ENCODE assay signal across 16 cellular contexts in genomic region chr14:61645247-61645646, GRCh38.
"Had no signal": no experiment of that assay in that cellular context is flagged by ENCODE, and none has a peak within 500 bp of the region (broad histone marks: within the 10 kb centered on the region; RNA-seq: fewer than 3 reads in every experiment).

No MANE protein-coding gene starts in this region.

- H3K36me3 ChIP-seq: brain microvascular endothelial cell, cardiac muscle cell, Peyer's patch, WERI-Rb-1 had no signal

- H3K27ac ChIP-seq: brain microvascular endothelial cell, cardiac muscle cell, WERI-Rb-1 had no signal

- H3K4me3 ChIP-seq: cardiac muscle cell, Peyer's patch had no signal

- H3K9me3 ChIP-seq: Peyer's patch had no signal

- ATAC-seq: activated CD4-positive, alpha-beta T cell treated with anti-CD3 and anti-CD28 coated beads for 36 hours; activated T-helper 17 cell treated with anti-CD3 and anti-CD28 coated beads, Interleukin-2, amount 50 U/mL, for 72 hours had no signal

- DNase-seq: activated CD4-positive, alpha-beta memory T cell treated with anti-CD3 and anti-CD28 coated beads, Interleukin-2, amount 10 ng/mL, durations not matched to agents 7 days and 5 days; activated CD4-positive, alpha-beta T cell treated with anti-CD3 and anti-CD28 coated beads for 36 hours; activated CD4-positive, alpha-beta T cell treated with anti-CD3 and anti-CD28 coated beads, Interleukin-2, amount 50 U/mL, for 1 hour; activated gamma-delta T cell; activated naive CD4-positive, alpha-beta T cell treated with anti-CD3 and anti-CD28 coated beads for 36 hours; activated T-cell treated with anti-CD3 and anti-CD28 coated beads for 4 hours; activated T-cell treated with anti-CD3 and anti-CD28 coated beads, Interleukin-2, amount 50 U/mL, for 48 hours; amygdala; brain microvascular endothelial cell; KBM-7; NCI-H2227 treated with DMSO at 0.1 percent for 48 hours; T-helper 1 cell had no signal

- H3K4me1 ChIP-seq: Peyer's patch had no signal
